In the genomic region with DNA sequence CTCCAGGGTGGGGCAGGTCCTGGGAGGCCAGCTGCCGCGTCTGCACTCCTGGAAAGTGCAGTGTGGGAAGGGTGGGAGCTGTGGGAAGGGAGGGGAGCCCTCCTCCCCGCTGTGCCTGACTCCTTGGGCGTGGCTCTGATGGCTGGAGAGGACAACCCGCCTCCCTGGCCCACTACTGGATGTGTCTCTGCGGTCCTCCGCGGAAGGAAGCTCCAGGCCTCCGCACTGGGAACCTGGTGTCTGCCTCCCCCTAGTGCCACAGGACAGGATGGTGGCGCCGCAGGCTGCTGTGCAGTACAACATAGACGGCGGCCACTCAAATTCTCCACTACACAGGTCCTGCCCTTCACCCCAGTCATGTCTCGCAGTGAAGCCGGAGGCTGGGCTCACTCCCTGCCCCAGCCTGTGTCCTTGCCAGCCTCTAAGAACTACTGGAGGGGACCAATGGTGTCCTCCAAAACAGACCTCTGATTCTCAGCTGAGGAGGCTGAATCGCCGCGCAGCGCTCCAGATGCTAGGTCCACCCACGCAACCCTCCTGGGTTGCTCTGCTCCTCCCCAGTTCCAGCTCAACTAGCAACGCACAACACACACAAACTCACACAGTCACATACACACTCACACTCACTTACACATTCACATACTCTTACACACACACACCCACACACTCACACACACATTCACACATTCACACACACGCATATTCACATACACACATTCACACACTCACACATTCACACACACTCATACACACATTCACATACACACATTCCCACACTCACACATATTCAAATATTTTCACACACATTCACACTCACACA, we compare ENCODE assay signal across 8 cellular contexts. TPM values are rescaled to one million over a fixed set of nuclear protein-coding genes. Genes with fewer than 3 reads are reported as not detected.
A peak's percentile ranks its signal among the peaks of the same experiment; 100 is the strongest.
DNase-seq lines count a peak whose midpoint lies in the region; ATAC-seq and TF ChIP-seq lines count a peak whose summit lies in the region.

No MANE protein-coding gene starts in this region.

- DNase-seq in NCI-H1694 (lab: John Stamatoyannopoulos, UW), result peak; percentile 18
- DNase-seq in NCI-H1694 treated with DMSO at 0.1 percent for 48 hours (lab: John Stamatoyannopoulos, UW), result no peak
- peak; percentile 59 for DNase-seq in M059J (ENCODE audit: low read depth)
- DNase-seq in SK-N-DZ (ENCODE audit: low spot score), result peak; percentile 66
- peak; percentile 32 for DNase-seq in brain microvascular endothelial cell
- no peak for DNase-seq in kidney epithelial cell (ENCODE audit: low read depth)

- peak; percentile 67 for ATAC-seq in stimulated activated memory B cell treated with anti-CD40 and anti-IgM and Interleukin-4, amounts not matched to agents 10 μg/mL and 1 μg/mL and 100 μg/mL, for 72 hours
- no peak for ATAC-seq in HG03039 (IDR thresholded peaks at IDR 0.05; ENCODE audit: unreplicated experiment)

- H3K27ac ChIP-seq in brain microvascular endothelial cell, result no peak overlapping the region

- H3K4me3 Mint-ChIP-seq in stimulated activated memory B cell treated with anti-CD40 and anti-IgM and Interleukin-4, amounts not matched to agents 10 μg/mL and 1 μg/mL and 100 μg/mL, for 72 hours, result no peak overlapping the region

- H3K4me3 ChIP-seq in brain microvascular endothelial cell (ENCODE audit: low read depth, low read length) (peak overlapping the region; percentile 24), kidney epithelial cell (ENCODE audit: low read depth, low read length) (no peak overlapping the region)

- in situ Hi-C loops in brain microvascular endothelial cell (cut with HindIII; ENCODE audit: low pct_ligation_motif_present, low sequenced_read_pairs), result loop anchor here (25.0 kb wide), 1 partner anchor 372 kb away; no protein-coding TSS in a partner anchor

- no peaks in the 10 kb centered on the region for H3K27me3 ChIP-seq in brain microvascular endothelial cell (replicated peaks)
- H3K27me3 ChIP-seq in kidney epithelial cell (ENCODE audit: control insufficient read depth, insufficient read depth, low read length), result no peaks in the 10 kb centered on the region

- H3K27ac Mint-ChIP-seq in stimulated activated memory B cell treated with anti-CD40 and anti-IgM and Interleukin-4, amounts not matched to agents 10 μg/mL and 1 μg/mL and 100 μg/mL, for 72 hours, result peak overlapping the region; percentile 8

- H3K36me3 ChIP-seq in brain microvascular endothelial cell (replicated peaks) (no peaks in the 10 kb centered on the region), kidney epithelial cell (ENCODE audit: control insufficient read depth, insufficient read depth, low read length) (no peaks in the 10 kb centered on the region)

- H3K9me3 Mint-ChIP-seq in stimulated activated memory B cell treated with anti-CD40 and anti-IgM and Interleukin-4, amounts not matched to agents 10 μg/mL and 1 μg/mL and 100 μg/mL, for 72 hours, result peaks cover 3% of the 10 kb centered on the region

- H3K4me1 Mint-ChIP-seq in stimulated activated memory B cell treated with anti-CD40 and anti-IgM and Interleukin-4, amounts not matched to agents 10 μg/mL and 1 μg/mL and 100 μg/mL, for 72 hours, result peaks cover 37% of the 10 kb centered on the region

- no peaks in the 10 kb centered on the region for H3K27me3 Mint-ChIP-seq in stimulated activated memory B cell treated with anti-CD40 and anti-IgM and Interleukin-4, amounts not matched to agents 10 μg/mL and 1 μg/mL and 100 μg/mL, for 72 hours

- TF ChIP-seq CTCF in brain microvascular endothelial cell (IDR thresholded peaks at IDR 0.05; ENCODE audit: low read depth, low read length, missing control alignments), result peak; percentile 74
- peak; percentile 84 for TF ChIP-seq CTCF in kidney epithelial cell (IDR thresholded peaks at IDR 0.05; ENCODE audit: insufficient read depth, low read length, poor library complexity, severe bottlenecking)

- no peaks in the 10 kb centered on the region for H3K36me3 Mint-ChIP-seq in stimulated activated memory B cell treated with anti-CD40 and anti-IgM and Interleukin-4, amounts not matched to agents 10 μg/mL and 1 μg/mL and 100 μg/mL, for 72 hours

RNA-seq across cellular contexts. Expression of a gene that starts 12.4 kb away (rescaled TPM):
- total RNA-seq in M059J (2014; rRNA removed; shearing (Covaris generic)), result not detected in 2 replicates
- polyA plus RNA-seq in SK-N-DZ (2014; cell fraction: cytosol; rRNA removed), result 0.22 and 0.28 TPM in 2 replicates
- polyA plus RNA-seq in SK-N-DZ (2014; cell fraction: nucleus; rRNA removed), result 0.02 and 0.04 TPM in 2 replicates
- 0.21 and 3.1 TPM in 2 replicates for total RNA-seq in kidney epithelial cell

RNA-seq across cellular contexts. Expression of a gene that starts 15.1 kb away (rescaled TPM):
- not detected in 2 replicates for total RNA-seq in M059J (2014; rRNA removed; shearing (Covaris generic))
- not detected in 2 replicates for polyA plus RNA-seq in SK-N-DZ (2014; cell fraction: cytosol; rRNA removed)
- not detected in 2 replicates for polyA plus RNA-seq in SK-N-DZ (2014; cell fraction: nucleus; rRNA removed)
- 5.0 and 7.5 TPM in 2 replicates for total RNA-seq in kidney epithelial cell

Comparison
In these comparisons a context has a peak if more than half of its experiments do, and no peak if none do; other contexts are left out.
1. DNase-seq: peak in NCI-H1694 (single experiment), M059J (single experiment), SK-N-DZ (single experiment) and brain microvascular endothelial cell (single experiment); none in NCI-H1694 treated with DMSO at 0.1 percent for 48 hours (single experiment) and kidney epithelial cell (single experiment).